ENCODE assay signal across 1 cellular context in genomic region chr2:74232426-74232825, GRCh38.
TF ChIP-seq lines count a peak whose summit lies in the region.

No MANE protein-coding gene starts in this region.

TF ChIP-seq in H1, 55 proteins besides CTCF, POLR2A, EP300 and RAD21 (continued from another document):
- TF ChIP-seq EGR1 (IDR thresholded peaks at IDR 0.05; ENCODE audit: borderline replicate concordance, low read depth, low read length) (no peak), KDM4A (IDR thresholded peaks at IDR 0.05; ENCODE audit: low read depth, low read length, severe bottlenecking) (no peak), EZH2 (IDR thresholded peaks at IDR 0.05; ENCODE audit: low read depth, low read length, severe bottlenecking) (no peak), POLR2AphosphoS5 (IDR thresholded peaks at IDR 0.05; ENCODE audit: low read depth, low read length) (no peak)
TF ChIP-seq in H1: peak in this region for 0.
